1 cellular context compared by ENCODE assay signal in genomic region chr7:149422065-149422913, GRCh38.
TF ChIP-seq lines count a peak whose summit lies in the region.

No MANE protein-coding gene starts in this region.

TF ChIP-seq in IMR-90, 13 proteins besides CTCF, POLR2A, EP300 and RAD21 (continued from another document):
- TF ChIP-seq ELK1 (IDR thresholded peaks at IDR 0.05; ENCODE audit: borderline replicate concordance, low read depth, low read length) (no peak), USF2 (IDR thresholded peaks at IDR 0.05; ENCODE audit: low read depth, low read length) (no peak)
